In genomic region chr10:44958897-44959242, GRCh38 we compare ENCODE assay signal across 8 cellular contexts. TPM values are rescaled to one million over a fixed set of nuclear protein-coding genes. Genes with fewer than 3 reads are reported as not detected.
DNase-seq lines count a peak whose midpoint lies in the region; ATAC-seq and TF ChIP-seq lines count a peak whose summit lies in the region.

No MANE protein-coding gene starts in this region.

- no peak for TF ChIP-seq CTCF in nephron (IDR thresholded peaks at IDR 0.05; ENCODE audit: unreplicated experiment in 3 of 3)

- H3K4me1 ChIP-seq in BLaER1 (peaks cover 79% of the 10 kb centered on the region), ectodermal cell (ENCODE audit: control insufficient read depth, insufficient read depth, low read length) (peaks cover 32% of the 10 kb centered on the region)

- peak overlapping the region; percentile 81 for H3K4me3 ChIP-seq in BLaER1
- H3K4me3 ChIP-seq in ectodermal cell (ENCODE audit: insufficient read depth, low read depth, low read length): peak overlapping the region; percentile 80

- DNase-seq in MV-4-11 (lab: John Stamatoyannopoulos, UW) (peak; percentile 39), NCI-H187 treated with DMSO at 0.1 percent for 48 hours (lab: John Stamatoyannopoulos, UW) (no peak)

- ATAC-seq in GM18867 (IDR thresholded peaks at IDR 0.05; ENCODE audit: unreplicated experiment) (no peak), HG03571 (IDR thresholded peaks at IDR 0.05; ENCODE audit: unreplicated experiment) (no peak), HG02938 (IDR thresholded peaks at IDR 0.05; ENCODE audit: unreplicated experiment) (no peak)

- no peaks in the 10 kb centered on the region for H3K27me3 ChIP-seq in BLaER1
- H3K27me3 ChIP-seq in ectodermal cell (ENCODE audit: control insufficient read depth, insufficient read depth, low read length, poor library complexity, severe bottlenecking): peaks cover 9% of the 10 kb centered on the region

- peaks cover 19% of the 10 kb centered on the region for H3K36me3 Mint-ChIP-seq in nephron (ENCODE audit: low read depth)

- no peaks in the 10 kb centered on the region for H3K27me3 Mint-ChIP-seq in nephron (ENCODE audit: low read depth)

- H3K4me3 Mint-ChIP-seq in nephron: peak overlapping the region; percentile 84 to 93 (median 89)

- H3K9me3 ChIP-seq in BLaER1 (peaks cover 10% of the 10 kb centered on the region), ectodermal cell (ENCODE audit: control insufficient read depth, low read length) (no peaks in the 10 kb centered on the region)

- peak overlapping the region; percentile 78 to 92 (median 81) for H3K27ac Mint-ChIP-seq in nephron

- H3K27ac ChIP-seq in BLaER1 (peak overlapping the region; percentile 80), ectodermal cell (ENCODE audit: insufficient read depth, low read depth, low read length, poor library complexity, severe bottlenecking) (peak overlapping the region; percentile 69)

- peak overlapping the region; percentile 85 for H3K9ac ChIP-seq in BLaER1

- H3K4me1 Mint-ChIP-seq in nephron: peaks cover 66% of the 10 kb centered on the region

- H3K36me3 ChIP-seq in BLaER1 (peaks cover 14% of the 10 kb centered on the region), ectodermal cell (ENCODE audit: control insufficient read depth, insufficient read depth, low read length) (no peaks in the 10 kb centered on the region)

- H3K9me3 Mint-ChIP-seq in nephron: no peaks in the 10 kb centered on the region

- WGBS in ectodermal cell, 2 experiments: 14 to 25% methylated on average over 5 to 6 of the region's 6 CpGs

- no peaks in the 10 kb centered on the region for H4K20me1 ChIP-seq in BLaER1

- peak overlapping the region; percentile 93 for H3K4me2 ChIP-seq in BLaER1

RNA-seq across cellular contexts. Expression of gene RASSF4, which starts 0.7 kb away (rescaled TPM):
- polyA plus RNA-seq in ectodermal cell (2013, experiment 1 of 4): 8.1 TPM
- 10.0 TPM for polyA plus RNA-seq in ectodermal cell (2013, experiment 2 of 4)
- polyA plus RNA-seq in ectodermal cell (2013, experiment 3 of 4): 11.4 TPM
- 11.6 TPM for polyA plus RNA-seq in ectodermal cell (2013, experiment 4 of 4)

RNA-seq across cellular contexts. Expression of gene DEPP1, which starts 19.7 kb away (rescaled TPM):
- polyA plus RNA-seq in ectodermal cell (2013, experiment 1 of 4): 0.24 TPM
- polyA plus RNA-seq in ectodermal cell (2013, experiment 2 of 4): 0.48 TPM
- polyA plus RNA-seq in ectodermal cell (2013, experiment 3 of 4): 0.27 TPM
- 0.49 TPM for polyA plus RNA-seq in ectodermal cell (2013, experiment 4 of 4)

RNA-seq across cellular contexts. Expression of gene ZNF22, which starts 41.9 kb away (rescaled TPM):
- polyA plus RNA-seq in ectodermal cell (2013, experiment 1 of 4): 64.6 TPM
- polyA plus RNA-seq in ectodermal cell (2013, experiment 2 of 4): 68.9 TPM
- polyA plus RNA-seq in ectodermal cell (2013, experiment 3 of 4): 62.8 TPM
- 68.1 TPM for polyA plus RNA-seq in ectodermal cell (2013, experiment 4 of 4)

RNA-seq across cellular contexts. Expression of gene TMEM72, which starts 47.7 kb away (rescaled TPM):
- 0.54 TPM for polyA plus RNA-seq in ectodermal cell (2013, experiment 1 of 4)
- 0.18 TPM for polyA plus RNA-seq in ectodermal cell (2013, experiment 2 of 4)
- not detected for polyA plus RNA-seq in ectodermal cell (2013, experiment 3 of 4)
- polyA plus RNA-seq in ectodermal cell (2013, experiment 4 of 4): 0.08 TPM
